Comparison of ENCODE assay signal across 17 cellular contexts in the genomic region with DNA sequence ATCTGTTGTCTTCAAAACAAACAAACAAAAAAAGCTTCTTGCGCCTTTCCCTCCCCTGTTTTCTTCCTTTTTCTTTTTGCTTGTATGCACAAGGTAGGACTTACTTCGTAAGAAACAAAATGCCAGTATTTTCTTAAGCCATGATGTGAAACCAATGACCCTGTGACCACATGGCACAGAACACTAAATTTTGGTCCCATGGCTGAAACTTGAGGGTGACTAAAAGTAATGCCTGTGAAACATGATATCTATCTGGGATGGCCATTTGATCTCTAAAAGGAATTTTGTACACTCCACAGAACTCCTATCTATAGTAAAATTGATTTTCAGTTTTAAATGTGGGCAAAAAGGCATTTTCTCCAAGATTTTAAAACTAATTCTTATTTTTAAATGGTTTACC.
A peak's percentile ranks its signal among the peaks of the same experiment; 100 is the strongest.
DNase-seq lines count a peak whose midpoint lies in the region; ATAC-seq and TF ChIP-seq lines count a peak whose summit lies in the region.
"Had no signal": no experiment of that assay in that cellular context is flagged by ENCODE, and none has a peak within 500 bp of the region (broad histone marks: within the 10 kb centered on the region; RNA-seq: fewer than 3 reads in every experiment).

No MANE protein-coding gene starts in this region.

- H3K27ac ChIP-seq in Karpas-422 (ENCODE audit: low read length) (peak overlapping the region; percentile 85), endodermal cell (ENCODE audit: low read depth, low read length) (no peak overlapping the region), mesenchymal stem cell (ENCODE audit: low read length, poor library complexity, severe bottlenecking) (no peak overlapping the region)
- H3K27ac ChIP-seq: BLaER1 treated with 17β-estradiol and CSF1 and Interleukin-3, amounts not matched to agents 10 nM and 100 nM had no signal

- no peak overlapping the region for H3K14ac ChIP-seq in mesenchymal stem cell (ENCODE audit: low read length in 2 of 2)

- no peak overlapping the region for H3K4me3 ChIP-seq in Karpas-422 (ENCODE audit: low read length)
- H3K4me3 ChIP-seq in endodermal cell (ENCODE audit: low read length) = no peak overlapping the region
- no peak overlapping the region for H3K4me3 ChIP-seq in mesenchymal stem cell (ENCODE audit: insufficient read depth in 1 of 2, low read depth in 1 of 2, low read length in 2 of 2)
- H3K4me3 ChIP-seq: BLaER1 treated with 17β-estradiol and CSF1 and Interleukin-3, amounts not matched to agents 10 nM and 100 nM had no signal

- no peak overlapping the region for H2BK15ac ChIP-seq in mesenchymal stem cell (ENCODE audit: low read depth, poor library complexity, severe bottlenecking)

- no peak overlapping the region for H2AK5ac ChIP-seq in mesenchymal stem cell (ENCODE audit: low read length, severe bottlenecking)

- no peak for DNase-seq in activated naive CD4-positive, alpha-beta T cell treated with anti-CD3 and anti-CD28 coated beads, Interleukin-2, amount 50 U/mL, for 72 hours (ENCODE audit: low spot score in 2 of 2)
- no peak for DNase-seq in Karpas-422
- DNase-seq in endodermal cell = no peak
- DNase-seq in mesenchymal stem cell = no peak
- no peak for DNase-seq in NCI-H2196 (lab: John Stamatoyannopoulos, UW; ENCODE audit: unreplicated experiment)
- no peak for DNase-seq in NCI-H128 (lab: John Stamatoyannopoulos, UW; ENCODE audit: unreplicated experiment)
- no peak for DNase-seq in NK-92 (lab: John Stamatoyannopoulos, UW; ENCODE audit: unreplicated experiment)
- DNase-seq: GF-D8; Kasumi-1; NCI-H1105; NCI-H187; NCI-H345; NCI-H526; NK-92 treated with Interleukin-12 subunit alpha and Interleukin-12 subunit beta, amount 100 ng/mL, for 24 hours; SHP77 had no signal

- peaks cover 49% of the 10 kb centered on the region for H3K79me2 ChIP-seq in Karpas-422 (ENCODE audit: low read length)

- no peaks in the 10 kb centered on the region for H3K27me3 ChIP-seq in Karpas-422 (ENCODE audit: low read length)
- no peaks in the 10 kb centered on the region for H3K27me3 ChIP-seq in endodermal cell (ENCODE audit: control insufficient read depth, insufficient read depth, low read length, poor library complexity, severe bottlenecking)
- no peaks in the 10 kb centered on the region for H3K27me3 ChIP-seq in mesenchymal stem cell (ENCODE audit: control insufficient read depth in 1 of 2, insufficient read depth in 1 of 2, low read length in 2 of 2)
- H3K27me3 ChIP-seq: BLaER1 treated with 17β-estradiol and CSF1 and Interleukin-3, amounts not matched to agents 10 nM and 100 nM had no signal

- H4K91ac ChIP-seq in mesenchymal stem cell (ENCODE audit: low read length) = no peak overlapping the region

- peaks cover 7% of the 10 kb centered on the region for H3K79me1 ChIP-seq in mesenchymal stem cell (replicated peaks; ENCODE audit: low read length, poor library complexity, severe bottlenecking)

- no peak overlapping the region for H3K23ac ChIP-seq in mesenchymal stem cell (ENCODE audit: low read length in 2 of 2)

- no peaks in the 10 kb centered on the region for H3K9me3 Mint-ChIP-seq in activated naive CD4-positive, alpha-beta T cell treated with anti-CD3 and anti-CD28 coated beads, Interleukin-2, amount 50 U/mL, for 24 hours
- no peaks in the 10 kb centered on the region for H3K9me3 Mint-ChIP-seq in activated naive CD4-positive, alpha-beta T cell treated with anti-CD3 and anti-CD28 coated beads, Interleukin-2, amount 50 U/mL, for 72 hours
- H3K9me3 Mint-ChIP-seq in endodermal cell = no peaks in the 10 kb centered on the region

- H3K18ac ChIP-seq in mesenchymal stem cell (ENCODE audit: low read depth in 1 of 2, low read length in 2 of 2) = no peak overlapping the region

- H2BK120ac ChIP-seq in mesenchymal stem cell (ENCODE audit: low read depth, low read length) = no peak overlapping the region

- no peaks in the 10 kb centered on the region for H4K20me1 ChIP-seq in Karpas-422 (ENCODE audit: insufficient read depth, low read depth, low read length)

- no peaks in the 10 kb centered on the region for H3K9me2 ChIP-seq in Karpas-422 (replicated peaks; ENCODE audit: insufficient read depth, low read length)

- H3K27me3 Mint-ChIP-seq in activated naive CD4-positive, alpha-beta T cell treated with anti-CD3 and anti-CD28 coated beads, Interleukin-2, amount 50 U/mL, for 24 hours = no peaks in the 10 kb centered on the region
- H3K27me3 Mint-ChIP-seq in endodermal cell (ENCODE audit: insufficient read depth) = no peaks in the 10 kb centered on the region

- H4K8ac ChIP-seq in mesenchymal stem cell (ENCODE audit: low read length) = no peak overlapping the region

- H3K9me3 ChIP-seq in Karpas-422 (ENCODE audit: low read length) = no peaks in the 10 kb centered on the region
- no peaks in the 10 kb centered on the region for H3K9me3 ChIP-seq in endodermal cell (ENCODE audit: control insufficient read depth, low read length)
- no peaks in the 10 kb centered on the region for H3K9me3 ChIP-seq in mesenchymal stem cell (ENCODE audit: control insufficient read depth, low read length)
- H3K9me3 ChIP-seq: BLaER1 treated with 17β-estradiol and CSF1 and Interleukin-3, amounts not matched to agents 10 nM and 100 nM had no signal

- ATAC-seq in activated naive CD4-positive, alpha-beta T cell treated with anti-CD3 and anti-CD28 coated beads, Interleukin-2, amount 50 U/mL, for 72 hours = no peak

- no peak overlapping the region for H2BK5ac ChIP-seq in mesenchymal stem cell (ENCODE audit: low read depth, low read length, poor library complexity, severe bottlenecking)

- H3K4ac ChIP-seq in mesenchymal stem cell (ENCODE audit: low read depth in 1 of 2, low read length in 2 of 2) = no peak overlapping the region

- H3K4me1 ChIP-seq in Karpas-422 (ENCODE audit: low read length) (peaks cover 54% of the 10 kb centered on the region), endodermal cell (ENCODE audit: control insufficient read depth, insufficient read depth, low read length) (no peaks in the 10 kb centered on the region), mesenchymal stem cell (ENCODE audit: control insufficient read depth, insufficient read depth, low read depth, low read length) (no peaks in the 10 kb centered on the region)
- H3K4me1 ChIP-seq: BLaER1 treated with 17β-estradiol and CSF1 and Interleukin-3, amounts not matched to agents 10 nM and 100 nM had no signal

- H3K36me3 ChIP-seq in Karpas-422 (ENCODE audit: insufficient read depth, low read length) (peaks cover 77% of the 10 kb centered on the region), endodermal cell (ENCODE audit: control insufficient read depth, insufficient read depth, low read length) (peaks cover 91% of the 10 kb centered on the region), mesenchymal stem cell (ENCODE audit: control insufficient read depth in 1 of 2, insufficient read depth in 2 of 2, low read depth in 1 of 2, low read length in 2 of 2) (peaks cover 2 to 78% of the 10 kb centered on the region in 2 experiments)

- peak overlapping the region; percentile 74 for H3K27ac Mint-ChIP-seq in activated naive CD4-positive, alpha-beta T cell treated with anti-CD3 and anti-CD28 coated beads, Interleukin-2, amount 50 U/mL, for 24 hours
- peak overlapping the region in 1 of 2 donors; percentile 12 for H3K27ac Mint-ChIP-seq in activated naive CD4-positive, alpha-beta T cell treated with anti-CD3 and anti-CD28 coated beads, Interleukin-2, amount 50 U/mL, for 72 hours
- H3K27ac Mint-ChIP-seq in endodermal cell = peak overlapping the region; percentile 48

- peaks cover 4% of the 10 kb centered on the region for H3K4me1 Mint-ChIP-seq in activated naive CD4-positive, alpha-beta T cell treated with anti-CD3 and anti-CD28 coated beads, Interleukin-2, amount 50 U/mL, for 24 hours
- H3K4me1 Mint-ChIP-seq in endodermal cell = no peaks in the 10 kb centered on the region

- H2AFZ ChIP-seq in Karpas-422 (ENCODE audit: low read length) (no peak overlapping the region), mesenchymal stem cell (ENCODE audit: low read depth, low read length) (no peak overlapping the region)

- H3K36me3 Mint-ChIP-seq in activated naive CD4-positive, alpha-beta T cell treated with anti-CD3 and anti-CD28 coated beads, Interleukin-2, amount 50 U/mL, for 24 hours = peaks cover 11% of the 10 kb centered on the region
- peaks cover 0 to 10% of the 10 kb centered on the region in 2 donors for H3K36me3 Mint-ChIP-seq in activated naive CD4-positive, alpha-beta T cell treated with anti-CD3 and anti-CD28 coated beads, Interleukin-2, amount 50 U/mL, for 72 hours
- H3K36me3 Mint-ChIP-seq in endodermal cell (ENCODE audit: low read depth) = peaks cover 35% of the 10 kb centered on the region

- TF ChIP-seq CTCF in endodermal cell (conservative IDR thresholded peaks at IDR 0.05) = no peak

- WGBS in endodermal cell (ENCODE audit: insufficient coverage in 1 of 2, insufficient read length in 1 of 2), 2 experiments = 93% methylated on average over 2 of the region's 2 CpGs; no CpG with 5 or more reads in 1 of the 2 experiments
- WGBS in mesenchymal stem cell = 100% methylated on average over 2 of the region's 2 CpGs

- H3K4me3 Mint-ChIP-seq in activated naive CD4-positive, alpha-beta T cell treated with anti-CD3 and anti-CD28 coated beads, Interleukin-2, amount 50 U/mL, for 24 hours = no peak overlapping the region
- no peak overlapping the region for H3K4me3 Mint-ChIP-seq in endodermal cell

- no peak overlapping the region for H3K4me2 ChIP-seq in Karpas-422 (ENCODE audit: low read depth, low read length, poor library complexity, severe bottlenecking)
- no peak overlapping the region for H3K4me2 ChIP-seq in mesenchymal stem cell (ENCODE audit: low read length, poor library complexity, severe bottlenecking)
- H3K4me2 ChIP-seq: BLaER1 treated with 17β-estradiol and CSF1 and Interleukin-3, amounts not matched to agents 10 nM and 100 nM had no signal

- H3K9ac ChIP-seq in Karpas-422 (ENCODE audit: low read length) (no peak overlapping the region), endodermal cell (ENCODE audit: extremely low read depth, low read length, poor library complexity, severe bottlenecking) (no peak overlapping the region), mesenchymal stem cell (ENCODE audit: low read length) (peak overlapping the region; percentile 23)
- H3K9ac ChIP-seq: BLaER1 treated with 17β-estradiol and CSF1 and Interleukin-3, amounts not matched to agents 10 nM and 100 nM had no signal

- H2BK12ac ChIP-seq in mesenchymal stem cell (ENCODE audit: low read length in 2 of 2) = no peak overlapping the region
